Comparison of ENCODE assay signal across 1 cellular context in the genomic region with DNA sequence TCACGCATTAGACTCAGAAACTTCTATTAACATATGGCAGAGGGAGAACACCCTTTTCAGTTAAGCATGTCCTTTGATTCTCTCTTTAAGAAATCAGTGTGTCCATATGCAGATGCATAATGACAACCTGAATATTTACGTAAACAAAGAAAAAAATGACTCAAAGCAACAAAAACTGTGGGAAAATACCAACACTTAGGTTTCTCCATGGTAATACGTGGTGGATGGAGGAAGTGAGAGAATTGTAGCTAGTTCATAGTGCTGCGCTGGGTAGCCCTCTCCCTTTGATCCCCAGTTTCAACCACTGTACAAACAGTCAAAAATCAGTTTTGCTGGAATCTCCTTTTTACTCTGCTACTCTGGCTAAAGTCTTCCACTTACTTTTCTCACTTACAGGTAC.
A peak's percentile ranks its signal among the peaks of the same experiment; 100 is the strongest.
TF ChIP-seq lines count a peak whose summit lies in the region.

No MANE protein-coding gene starts in this region.

TF ChIP-seq in GM12878, 131 proteins besides CTCF, POLR2A, EP300 and RAD21 (continued from another document):
- TF ChIP-seq, protein P1, sequence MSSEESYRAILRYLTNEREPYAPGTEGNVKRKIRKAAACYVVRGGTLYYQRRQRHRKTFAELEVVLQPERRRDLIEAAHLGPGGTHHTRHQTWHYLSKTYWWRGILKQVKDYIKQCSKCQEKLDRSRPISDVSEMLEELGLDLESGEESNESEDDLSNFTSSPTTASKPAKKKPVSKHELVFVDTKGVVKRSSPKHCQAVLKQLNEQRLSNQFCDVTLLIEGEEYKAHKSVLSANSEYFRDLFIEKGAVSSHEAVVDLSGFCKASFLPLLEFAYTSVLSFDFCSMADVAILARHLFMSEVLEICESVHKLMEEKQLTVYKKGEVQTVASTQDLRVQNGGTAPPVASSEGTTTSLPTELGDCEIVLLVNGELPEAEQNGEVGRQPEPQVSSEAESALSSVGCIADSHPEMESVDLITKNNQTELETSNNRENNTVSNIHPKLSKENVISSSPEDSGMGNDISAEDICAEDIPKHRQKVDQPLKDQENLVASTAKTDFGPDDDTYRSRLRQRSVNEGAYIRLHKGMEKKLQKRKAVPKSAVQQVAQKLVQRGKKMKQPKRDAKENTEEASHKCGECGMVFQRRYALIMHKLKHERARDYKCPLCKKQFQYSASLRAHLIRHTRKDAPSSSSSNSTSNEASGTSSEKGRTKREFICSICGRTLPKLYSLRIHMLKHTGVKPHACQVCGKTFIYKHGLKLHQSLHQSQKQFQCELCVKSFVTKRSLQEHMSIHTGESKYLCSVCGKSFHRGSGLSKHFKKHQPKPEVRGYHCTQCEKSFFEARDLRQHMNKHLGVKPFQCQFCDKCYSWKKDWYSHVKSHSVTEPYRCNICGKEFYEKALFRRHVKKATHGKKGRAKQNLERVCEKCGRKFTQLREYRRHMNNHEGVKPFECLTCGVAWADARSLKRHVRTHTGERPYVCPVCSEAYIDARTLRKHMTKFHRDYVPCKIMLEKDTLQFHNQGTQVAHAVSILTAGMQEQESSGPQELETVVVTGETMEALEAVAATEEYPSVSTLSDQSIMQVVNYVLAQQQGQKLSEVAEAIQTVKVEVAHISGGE (CRISPR knock-in tag; IDR thresholded peaks at IDR 0.05): no peak
- no peak for TF ChIP-seq MEF2B (IDR thresholded peaks at IDR 0.05; ENCODE audit: partially characterized antibody, poor library complexity, severe bottlenecking)
- peak; percentile 90 for TF ChIP-seq EED (IDR thresholded peaks at IDR 0.05; ENCODE audit: low read depth)
- no peak for TF ChIP-seq NRF1 (conservative IDR thresholded peaks at IDR 0.05; ENCODE audit: low read depth, low read length)
- TF ChIP-seq, protein P2, sequence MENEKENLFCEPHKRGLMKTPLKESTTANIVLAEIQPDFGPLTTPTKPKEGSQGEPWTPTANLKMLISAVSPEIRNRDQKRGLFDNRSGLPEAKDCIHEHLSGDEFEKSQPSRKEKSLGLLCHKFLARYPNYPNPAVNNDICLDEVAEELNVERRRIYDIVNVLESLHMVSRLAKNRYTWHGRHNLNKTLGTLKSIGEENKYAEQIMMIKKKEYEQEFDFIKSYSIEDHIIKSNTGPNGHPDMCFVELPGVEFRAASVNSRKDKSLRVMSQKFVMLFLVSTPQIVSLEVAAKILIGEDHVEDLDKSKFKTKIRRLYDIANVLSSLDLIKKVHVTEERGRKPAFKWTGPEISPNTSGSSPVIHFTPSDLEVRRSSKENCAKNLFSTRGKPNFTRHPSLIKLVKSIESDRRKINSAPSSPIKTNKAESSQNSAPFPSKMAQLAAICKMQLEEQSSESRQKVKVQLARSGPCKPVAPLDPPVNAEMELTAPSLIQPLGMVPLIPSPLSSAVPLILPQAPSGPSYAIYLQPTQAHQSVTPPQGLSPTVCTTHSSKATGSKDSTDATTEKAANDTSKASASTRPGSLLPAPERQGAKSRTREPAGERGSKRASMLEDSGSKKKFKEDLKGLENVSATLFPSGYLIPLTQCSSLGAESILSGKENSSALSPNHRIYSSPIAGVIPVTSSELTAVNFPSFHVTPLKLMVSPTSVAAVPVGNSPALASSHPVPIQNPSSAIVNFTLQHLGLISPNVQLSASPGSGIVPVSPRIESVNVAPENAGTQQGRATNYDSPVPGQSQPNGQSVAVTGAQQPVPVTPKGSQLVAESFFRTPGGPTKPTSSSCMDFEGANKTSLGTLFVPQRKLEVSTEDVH (IDR thresholded peaks at IDR 0.05; ENCODE audit: low read depth, partially characterized antibody): no peak
- peak; percentile 46; the same call in 1 of the 2 replicates for TF ChIP-seq MTA2 (IDR thresholded peaks at IDR 0.05; ENCODE audit: low read depth)
- TF ChIP-seq IRF4 (IDR thresholded peaks at IDR 0.05; ENCODE audit: low read depth, low read length): peak; percentile 80
- TF ChIP-seq, protein P3, sequence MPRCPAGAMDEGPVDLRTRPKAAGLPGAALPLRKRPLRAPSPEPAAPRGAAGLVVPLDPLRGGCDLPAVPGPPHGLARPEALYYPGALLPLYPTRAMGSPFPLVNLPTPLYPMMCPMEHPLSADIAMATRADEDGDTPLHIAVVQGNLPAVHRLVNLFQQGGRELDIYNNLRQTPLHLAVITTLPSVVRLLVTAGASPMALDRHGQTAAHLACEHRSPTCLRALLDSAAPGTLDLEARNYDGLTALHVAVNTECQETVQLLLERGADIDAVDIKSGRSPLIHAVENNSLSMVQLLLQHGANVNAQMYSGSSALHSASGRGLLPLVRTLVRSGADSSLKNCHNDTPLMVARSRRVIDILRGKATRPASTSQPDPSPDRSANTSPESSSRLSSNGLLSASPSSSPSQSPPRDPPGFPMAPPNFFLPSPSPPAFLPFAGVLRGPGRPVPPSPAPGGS (IDR thresholded peaks at IDR 0.05; ENCODE audit: borderline replicate concordance, insufficient read depth, low read depth, low read length, poor library complexity, severe bottlenecking): peak; percentile 11
- TF ChIP-seq RUNX3 (IDR thresholded peaks at IDR 0.05; ENCODE audit: low read length): peak; percentile 69
- TF ChIP-seq HDAC2 (IDR thresholded peaks at IDR 0.05): no peak
- no peak for TF ChIP-seq YY1 (IDR thresholded peaks at IDR 0.05; ENCODE audit: low read depth, low read length)
- peak; percentile 88 for TF ChIP-seq TCF7 (IDR thresholded peaks at IDR 0.05; ENCODE audit: borderline replicate concordance)
- 0 out of 2 replicates have a peak, but pooled peaks have one; percentile 21 for TF ChIP-seq BMI1 (IDR thresholded peaks at IDR 0.05; ENCODE audit: borderline replicate concordance)
- TF ChIP-seq CBFB (IDR thresholded peaks at IDR 0.05; ENCODE audit: low read depth): peak; percentile 22; the same call in 1 of the 2 replicates
- TF ChIP-seq, protein P4, sequence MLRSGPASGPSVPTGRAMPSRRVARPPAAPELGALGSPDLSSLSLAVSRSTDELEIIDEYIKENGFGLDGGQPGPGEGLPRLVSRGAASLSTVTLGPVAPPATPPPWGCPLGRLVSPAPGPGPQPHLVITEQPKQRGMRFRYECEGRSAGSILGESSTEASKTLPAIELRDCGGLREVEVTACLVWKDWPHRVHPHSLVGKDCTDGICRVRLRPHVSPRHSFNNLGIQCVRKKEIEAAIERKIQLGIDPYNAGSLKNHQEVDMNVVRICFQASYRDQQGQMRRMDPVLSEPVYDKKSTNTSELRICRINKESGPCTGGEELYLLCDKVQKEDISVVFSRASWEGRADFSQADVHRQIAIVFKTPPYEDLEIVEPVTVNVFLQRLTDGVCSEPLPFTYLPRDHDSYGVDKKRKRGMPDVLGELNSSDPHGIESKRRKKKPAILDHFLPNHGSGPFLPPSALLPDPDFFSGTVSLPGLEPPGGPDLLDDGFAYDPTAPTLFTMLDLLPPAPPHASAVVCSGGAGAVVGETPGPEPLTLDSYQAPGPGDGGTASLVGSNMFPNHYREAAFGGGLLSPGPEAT (IDR thresholded peaks at IDR 0.05; ENCODE audit: low read depth): peak; percentile 51; the same call in 1 of the 2 replicates
- 0 out of 4 replicates have a peak, but pooled peaks of 1 of the 2 experiments have one; percentile 22 for TF ChIP-seq ETV6 (conservative IDR thresholded peaks at IDR 0.05 in 1 of 2, IDR thresholded peaks at IDR 0.05 in 1 of 2; ENCODE audit: borderline replicate concordance in 1 of 2, low read depth in 1 of 2)
- 0 out of 2 replicates have a peak, but pooled peaks have one; percentile 14 for TF ChIP-seq FOXM1 (IDR thresholded peaks at IDR 0.05; ENCODE audit: low read depth, low read length)
- 0 out of 2 replicates have a peak, but pooled peaks have one; percentile 19 for TF ChIP-seq MTA3 (IDR thresholded peaks at IDR 0.05; ENCODE audit: borderline replicate concordance, low read length)
- TF ChIP-seq POU2F2 (IDR thresholded peaks at IDR 0.05; ENCODE audit: borderline replicate concordance, low read depth, low read length): peak; percentile 54; the same call in 1 of the 3 replicates
- peak; percentile 28; the same call in 1 of the 2 replicates for TF ChIP-seq CREB1 (IDR thresholded peaks at IDR 0.05; ENCODE audit: low read depth)
- TF ChIP-seq, protein P5, sequence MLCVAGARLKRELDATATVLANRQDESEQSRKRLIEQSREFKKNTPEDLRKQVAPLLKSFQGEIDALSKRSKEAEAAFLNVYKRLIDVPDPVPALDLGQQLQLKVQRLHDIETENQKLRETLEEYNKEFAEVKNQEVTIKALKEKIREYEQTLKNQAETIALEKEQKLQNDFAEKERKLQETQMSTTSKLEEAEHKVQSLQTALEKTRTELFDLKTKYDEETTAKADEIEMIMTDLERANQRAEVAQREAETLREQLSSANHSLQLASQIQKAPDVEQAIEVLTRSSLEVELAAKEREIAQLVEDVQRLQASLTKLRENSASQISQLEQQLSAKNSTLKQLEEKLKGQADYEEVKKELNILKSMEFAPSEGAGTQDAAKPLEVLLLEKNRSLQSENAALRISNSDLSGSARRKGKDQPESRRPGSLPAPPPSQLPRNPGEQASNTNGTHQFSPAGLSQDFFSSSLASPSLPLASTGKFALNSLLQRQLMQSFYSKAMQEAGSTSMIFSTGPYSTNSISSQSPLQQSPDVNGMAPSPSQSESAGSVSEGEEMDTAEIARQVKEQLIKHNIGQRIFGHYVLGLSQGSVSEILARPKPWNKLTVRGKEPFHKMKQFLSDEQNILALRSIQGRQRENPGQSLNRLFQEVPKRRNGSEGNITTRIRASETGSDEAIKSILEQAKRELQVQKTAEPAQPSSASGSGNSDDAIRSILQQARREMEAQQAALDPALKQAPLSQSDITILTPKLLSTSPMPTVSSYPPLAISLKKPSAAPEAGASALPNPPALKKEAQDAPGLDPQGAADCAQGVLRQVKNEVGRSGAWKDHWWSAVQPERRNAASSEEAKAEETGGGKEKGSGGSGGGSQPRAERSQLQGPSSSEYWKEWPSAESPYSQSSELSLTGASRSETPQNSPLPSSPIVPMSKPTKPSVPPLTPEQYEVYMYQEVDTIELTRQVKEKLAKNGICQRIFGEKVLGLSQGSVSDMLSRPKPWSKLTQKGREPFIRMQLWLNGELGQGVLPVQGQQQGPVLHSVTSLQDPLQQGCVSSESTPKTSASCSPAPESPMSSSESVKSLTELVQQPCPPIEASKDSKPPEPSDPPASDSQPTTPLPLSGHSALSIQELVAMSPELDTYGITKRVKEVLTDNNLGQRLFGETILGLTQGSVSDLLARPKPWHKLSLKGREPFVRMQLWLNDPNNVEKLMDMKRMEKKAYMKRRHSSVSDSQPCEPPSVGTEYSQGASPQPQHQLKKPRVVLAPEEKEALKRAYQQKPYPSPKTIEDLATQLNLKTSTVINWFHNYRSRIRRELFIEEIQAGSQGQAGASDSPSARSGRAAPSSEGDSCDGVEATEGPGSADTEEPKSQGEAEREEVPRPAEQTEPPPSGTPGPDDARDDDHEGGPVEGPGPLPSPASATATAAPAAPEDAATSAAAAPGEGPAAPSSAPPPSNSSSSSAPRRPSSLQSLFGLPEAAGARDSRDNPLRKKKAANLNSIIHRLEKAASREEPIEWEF (IDR thresholded peaks at IDR 0.05; ENCODE audit: insufficient replicate concordance, low read depth, low read length): no peak
- peak; percentile 86 to 89 for TF ChIP-seq IKZF2 (IDR thresholded peaks at IDR 0.05)
- TF ChIP-seq CREM (IDR thresholded peaks at IDR 0.05; ENCODE audit: low read depth): peak; percentile 15; the same call in 1 of the 2 replicates
- no peak for TF ChIP-seq MEF2A (IDR thresholded peaks at IDR 0.05; ENCODE audit: insufficient read depth, low read depth, low read length)
- no peak for TF ChIP-seq RB1 (IDR thresholded peaks at IDR 0.05; ENCODE audit: borderline replicate concordance)
- 0 out of 2 replicates have a peak, but pooled peaks have one; percentile 18 for TF ChIP-seq ZNF217 (IDR thresholded peaks at IDR 0.05)
- peak; percentile 74 for TF ChIP-seq IKZF1 (conservative IDR thresholded peaks at IDR 0.05)
- TF ChIP-seq, protein P6, sequence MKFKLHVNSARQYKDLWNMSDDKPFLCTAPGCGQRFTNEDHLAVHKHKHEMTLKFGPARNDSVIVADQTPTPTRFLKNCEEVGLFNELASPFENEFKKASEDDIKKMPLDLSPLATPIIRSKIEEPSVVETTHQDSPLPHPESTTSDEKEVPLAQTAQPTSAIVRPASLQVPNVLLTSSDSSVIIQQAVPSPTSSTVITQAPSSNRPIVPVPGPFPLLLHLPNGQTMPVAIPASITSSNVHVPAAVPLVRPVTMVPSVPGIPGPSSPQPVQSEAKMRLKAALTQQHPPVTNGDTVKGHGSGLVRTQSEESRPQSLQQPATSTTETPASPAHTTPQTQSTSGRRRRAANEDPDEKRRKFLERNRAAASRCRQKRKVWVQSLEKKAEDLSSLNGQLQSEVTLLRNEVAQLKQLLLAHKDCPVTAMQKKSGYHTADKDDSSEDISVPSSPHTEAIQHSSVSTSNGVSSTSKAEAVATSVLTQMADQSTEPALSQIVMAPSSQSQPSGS (IDR thresholded peaks at IDR 0.05; ENCODE audit: low read length): peak; percentile 30; the same call in 1 of the 2 replicates
